1 cellular context compared by ENCODE assay signal in genomic region chr7:65509368-65510186, GRCh38.
A peak's percentile ranks its signal among the peaks of the same experiment; 100 is the strongest.
TF ChIP-seq lines count a peak whose summit lies in the region.

No MANE protein-coding gene starts in this region.

TF ChIP-seq in K562, 482 proteins besides CTCF, POLR2A, EP300 and RAD21 (continued from another document):
- TF ChIP-seq ZNF512 (tag; IDR thresholded peaks at IDR 0.05) (peak; percentile 81), RBM14 (IDR thresholded peaks at IDR 0.05; ENCODE audit: borderline replicate concordance, insufficient read depth, low read depth, low read length) (0 out of 2 replicates have a peak, but pooled peaks have one; percentile 80), CBX1 (IDR thresholded peaks at IDR 0.05; ENCODE audit: low read depth) (peak; percentile 23; the same call in 1 of the 2 replicates), ZZZ3 (IDR thresholded peaks at IDR 0.05) (no peak), RBBP5 (IDR thresholded peaks at IDR 0.05; ENCODE audit: borderline replicate concordance, insufficient read depth, low read length, poor library complexity, severe bottlenecking) (peak; percentile 46), HNRNPL (IDR thresholded peaks at IDR 0.05; ENCODE audit: low read depth, low read length) (0 out of 2 replicates have a peak, but pooled peaks have one; percentile 44), NFE2 (IDR thresholded peaks at IDR 0.05; ENCODE audit: low read depth) (no peak), PHF8 (IDR thresholded peaks at IDR 0.05; ENCODE audit: borderline replicate concordance, low read length) (peak; percentile 35; the same call in 1 of the 2 replicates), ZKSCAN3 (CRISPR knock-in tag; IDR thresholded peaks at IDR 0.05) (no peak), MLLT1 (IDR thresholded peaks at IDR 0.05) (0 out of 4 replicates have a peak, but pooled peaks of 1 of the 2 experiments have one; percentile 33), GMEB1 (CRISPR knock-in tag; IDR thresholded peaks at IDR 0.05) (no peak), PRPF4 (IDR thresholded peaks at IDR 0.05; ENCODE audit: insufficient read depth, low read depth, low read length, poor library complexity, severe bottlenecking) (peak; percentile 56), ZNF699 (CRISPR knock-in tag; IDR thresholded peaks at IDR 0.05; ENCODE audit: insufficient replicate concordance) (no peak), NFE2L1 (tag; IDR thresholded peaks at IDR 0.05; ENCODE audit: borderline replicate concordance, low read depth) (no peak), NFIX (CRISPR knock-in tag; IDR thresholded peaks at IDR 0.05; ENCODE audit: low read depth) (no peak), POLR2G (IDR thresholded peaks at IDR 0.05; ENCODE audit: low read depth, low read length) (peak; percentile 26; the same call in 1 of the 2 replicates)
